ENCODE assay signal across 2 cellular contexts in the genomic region with DNA sequence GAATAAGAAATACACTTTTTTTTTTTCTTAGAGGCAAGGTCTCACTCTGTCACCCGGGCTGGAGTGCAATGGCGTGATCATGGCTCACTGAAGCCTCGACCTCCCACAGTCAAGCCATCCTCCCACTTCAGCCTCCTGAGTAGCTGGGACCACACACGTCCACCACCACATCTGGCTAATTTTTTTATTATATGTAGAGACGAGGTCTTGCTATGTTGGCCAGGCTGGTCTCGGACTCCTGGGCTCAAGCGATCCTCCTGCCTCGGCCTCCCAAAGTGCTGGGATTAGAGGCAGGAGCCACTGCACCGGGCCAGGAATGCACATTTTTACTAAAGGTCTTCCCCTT.
TF ChIP-seq lines count a peak whose summit lies in the region.

No MANE protein-coding gene starts in this region.

TF ChIP-seq in A549, 52 proteins besides CTCF, POLR2A, EP300 and RAD21:
- no peak for TF ChIP-seq FOSB (CRISPR knock-in tag; IDR thresholded peaks at IDR 0.05)
- TF ChIP-seq ESRRA (IDR thresholded peaks at IDR 0.05; ENCODE audit: borderline replicate concordance, low read length): no peak
- TF ChIP-seq EHMT2 (IDR thresholded peaks at IDR 0.05; ENCODE audit: low read depth): no peak
- TF ChIP-seq JUNB (IDR thresholded peaks at IDR 0.05): no peak
- no peak for TF ChIP-seq SREBF2 (IDR thresholded peaks at IDR 0.05)
- no peak for TF ChIP-seq MAFK (IDR thresholded peaks at IDR 0.05; ENCODE audit: partially characterized antibody)
- no peak for TF ChIP-seq MAZ (IDR thresholded peaks at IDR 0.05; ENCODE audit: borderline replicate concordance, low read depth, low read length)
- TF ChIP-seq CEBPB (IDR thresholded peaks at IDR 0.05): no peak
- TF ChIP-seq HEYL (CRISPR knock-in tag; IDR thresholded peaks at IDR 0.05): no peak
- no peak for TF ChIP-seq CHD4 (IDR thresholded peaks at IDR 0.05; ENCODE audit: borderline replicate concordance)
- no peak for TF ChIP-seq TFCP2L1 (CRISPR knock-in tag; IDR thresholded peaks at IDR 0.05)
- TF ChIP-seq HOXB13 (CRISPR knock-in tag; IDR thresholded peaks at IDR 0.05; ENCODE audit: low read depth): no peak
- no peak for TF ChIP-seq ZFP36 (IDR thresholded peaks at IDR 0.05; ENCODE audit: borderline replicate concordance, partially characterized antibody)
- no peak for TF ChIP-seq CBX8 (IDR thresholded peaks at IDR 0.05)
- TF ChIP-seq ZSCAN20 (CRISPR knock-in tag; IDR thresholded peaks at IDR 0.05): no peak
- TF ChIP-seq FOXS1 (CRISPR knock-in tag; IDR thresholded peaks at IDR 0.05): no peak
- TF ChIP-seq HOXB5 (CRISPR knock-in tag; IDR thresholded peaks at IDR 0.05): no peak

TF ChIP-seq in IMR-90, 13 proteins besides CTCF, POLR2A, EP300 and RAD21:
- no peak for TF ChIP-seq CEBPB (IDR thresholded peaks at IDR 0.05; ENCODE audit: low read depth, low read length)
- TF ChIP-seq RCOR1 (IDR thresholded peaks at IDR 0.05; ENCODE audit: insufficient replicate concordance, low read length): no peak
- no peak for TF ChIP-seq NFE2L2 (IDR thresholded peaks at IDR 0.05; ENCODE audit: low read depth, low read length)
- TF ChIP-seq CHD1 (IDR thresholded peaks at IDR 0.05; ENCODE audit: low read depth, low read length): no peak
- TF ChIP-seq SMC3 (IDR thresholded peaks at IDR 0.05; ENCODE audit: low read depth, low read length): no peak
- TF ChIP-seq, protein P1, sequence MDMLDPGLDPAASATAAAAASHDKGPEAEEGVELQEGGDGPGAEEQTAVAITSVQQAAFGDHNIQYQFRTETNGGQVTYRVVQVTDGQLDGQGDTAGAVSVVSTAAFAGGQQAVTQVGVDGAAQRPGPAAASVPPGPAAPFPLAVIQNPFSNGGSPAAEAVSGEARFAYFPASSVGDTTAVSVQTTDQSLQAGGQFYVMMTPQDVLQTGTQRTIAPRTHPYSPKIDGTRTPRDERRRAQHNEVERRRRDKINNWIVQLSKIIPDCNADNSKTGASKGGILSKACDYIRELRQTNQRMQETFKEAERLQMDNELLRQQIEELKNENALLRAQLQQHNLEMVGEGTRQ (IDR thresholded peaks at IDR 0.05; ENCODE audit: low read depth, low read length): no peak
- TF ChIP-seq MAFK (IDR thresholded peaks at IDR 0.05; ENCODE audit: low read depth, low read length): no peak
- no peak for TF ChIP-seq RFX5 (IDR thresholded peaks at IDR 0.05; ENCODE audit: low read depth, low read length)
- TF ChIP-seq BHLHE40 (IDR thresholded peaks at IDR 0.05; ENCODE audit: low read depth, low read length): no peak
- TF ChIP-seq, protein P2, sequence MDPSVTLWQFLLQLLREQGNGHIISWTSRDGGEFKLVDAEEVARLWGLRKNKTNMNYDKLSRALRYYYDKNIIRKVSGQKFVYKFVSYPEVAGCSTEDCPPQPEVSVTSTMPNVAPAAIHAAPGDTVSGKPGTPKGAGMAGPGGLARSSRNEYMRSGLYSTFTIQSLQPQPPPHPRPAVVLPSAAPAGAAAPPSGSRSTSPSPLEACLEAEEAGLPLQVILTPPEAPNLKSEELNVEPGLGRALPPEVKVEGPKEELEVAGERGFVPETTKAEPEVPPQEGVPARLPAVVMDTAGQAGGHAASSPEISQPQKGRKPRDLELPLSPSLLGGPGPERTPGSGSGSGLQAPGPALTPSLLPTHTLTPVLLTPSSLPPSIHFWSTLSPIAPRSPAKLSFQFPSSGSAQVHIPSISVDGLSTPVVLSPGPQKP (IDR thresholded peaks at IDR 0.05; ENCODE audit: borderline replicate concordance, low read depth, low read length): no peak
- no peak for TF ChIP-seq MAZ (IDR thresholded peaks at IDR 0.05; ENCODE audit: borderline replicate concordance, low read depth, low read length)
